In the genomic region with DNA sequence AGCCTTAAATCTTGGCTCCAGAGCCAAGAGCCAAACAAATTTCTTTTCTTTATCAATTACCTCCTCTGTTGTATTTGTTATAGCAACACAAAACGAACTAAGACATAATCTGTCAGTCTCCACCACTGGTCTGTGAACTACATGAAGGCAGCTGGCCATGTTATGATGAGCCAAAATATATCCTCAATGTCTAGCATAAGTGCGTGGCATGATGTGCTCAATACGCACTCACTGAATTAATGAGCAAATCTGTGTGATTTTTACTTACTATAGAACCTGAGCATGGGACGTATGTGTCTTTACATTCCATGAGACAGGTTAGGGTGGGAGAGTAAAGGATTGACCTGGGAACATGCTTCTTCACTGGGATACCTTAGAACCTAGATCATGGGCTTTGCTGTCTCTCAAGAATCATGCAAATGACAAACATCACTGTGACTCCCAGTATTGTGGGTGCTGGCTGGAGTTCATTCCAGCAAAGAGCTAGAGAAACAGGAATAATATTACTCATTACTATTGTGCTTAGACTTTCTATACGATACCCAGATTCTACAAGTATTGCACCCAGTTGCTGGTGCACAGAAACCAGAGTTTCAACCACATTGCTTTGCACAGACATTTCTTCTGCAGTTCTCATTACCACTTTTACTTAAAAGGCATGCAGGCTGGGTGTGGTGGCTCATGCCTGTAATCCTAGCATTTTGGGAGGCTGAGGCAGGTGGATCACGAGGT, we compare ENCODE assay signal across 1 cellular context.
TF ChIP-seq lines count a peak whose summit lies in the region.

No MANE protein-coding gene starts in this region.

TF ChIP-seq in K562, 482 proteins besides CTCF, POLR2A, EP300 and RAD21 (continued from another document):
- TF ChIP-seq, protein P1, sequence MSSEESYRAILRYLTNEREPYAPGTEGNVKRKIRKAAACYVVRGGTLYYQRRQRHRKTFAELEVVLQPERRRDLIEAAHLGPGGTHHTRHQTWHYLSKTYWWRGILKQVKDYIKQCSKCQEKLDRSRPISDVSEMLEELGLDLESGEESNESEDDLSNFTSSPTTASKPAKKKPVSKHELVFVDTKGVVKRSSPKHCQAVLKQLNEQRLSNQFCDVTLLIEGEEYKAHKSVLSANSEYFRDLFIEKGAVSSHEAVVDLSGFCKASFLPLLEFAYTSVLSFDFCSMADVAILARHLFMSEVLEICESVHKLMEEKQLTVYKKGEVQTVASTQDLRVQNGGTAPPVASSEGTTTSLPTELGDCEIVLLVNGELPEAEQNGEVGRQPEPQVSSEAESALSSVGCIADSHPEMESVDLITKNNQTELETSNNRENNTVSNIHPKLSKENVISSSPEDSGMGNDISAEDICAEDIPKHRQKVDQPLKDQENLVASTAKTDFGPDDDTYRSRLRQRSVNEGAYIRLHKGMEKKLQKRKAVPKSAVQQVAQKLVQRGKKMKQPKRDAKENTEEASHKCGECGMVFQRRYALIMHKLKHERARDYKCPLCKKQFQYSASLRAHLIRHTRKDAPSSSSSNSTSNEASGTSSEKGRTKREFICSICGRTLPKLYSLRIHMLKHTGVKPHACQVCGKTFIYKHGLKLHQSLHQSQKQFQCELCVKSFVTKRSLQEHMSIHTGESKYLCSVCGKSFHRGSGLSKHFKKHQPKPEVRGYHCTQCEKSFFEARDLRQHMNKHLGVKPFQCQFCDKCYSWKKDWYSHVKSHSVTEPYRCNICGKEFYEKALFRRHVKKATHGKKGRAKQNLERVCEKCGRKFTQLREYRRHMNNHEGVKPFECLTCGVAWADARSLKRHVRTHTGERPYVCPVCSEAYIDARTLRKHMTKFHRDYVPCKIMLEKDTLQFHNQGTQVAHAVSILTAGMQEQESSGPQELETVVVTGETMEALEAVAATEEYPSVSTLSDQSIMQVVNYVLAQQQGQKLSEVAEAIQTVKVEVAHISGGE (CRISPR knock-in tag; IDR thresholded peaks at IDR 0.05): peak in 1 of 3 experiments; percentile 79; a peak in 2 of 6 replicates
